In genomic region chr1:219163401-219163954, GRCh38 we compare ENCODE assay signal across 25 cellular contexts. TPM values are rescaled to one million over a fixed set of nuclear protein-coding genes. Genes with fewer than 3 reads are reported as not detected.
DNase-seq lines count a peak whose midpoint lies in the region; ATAC-seq, FAIRE-seq and TF ChIP-seq lines count a peak whose summit lies in the region.
"Had no signal": no experiment of that assay in that cellular context is flagged by ENCODE, and none has a peak within 500 bp of the region (broad histone marks: within the 10 kb centered on the region; RNA-seq: fewer than 3 reads in every experiment).

No MANE protein-coding gene starts in this region.

- no peak overlapping the region for H3K4me3 Mint-ChIP-seq in osteocyte (ENCODE audit: unreplicated experiment)
- H3K4me3 Mint-ChIP-seq: CD14-positive monocyte; CD4-positive, alpha-beta T cell; CD8-positive, alpha-beta memory T cell had no signal

- H4K20me1 ChIP-seq in K562 (replicated peaks; ENCODE audit: control insufficient read depth, insufficient read depth, low read length) (no peaks in the 10 kb centered on the region), HepG2 (ENCODE audit: insufficient read depth, low read length) (no peaks in the 10 kb centered on the region)
- H4K20me1 ChIP-seq: BLaER1 treated with 17β-estradiol and CSF1 and Interleukin-3, amounts not matched to agents 10 nM and 100 nM had no signal

- no peak overlapping the region for H3K27ac ChIP-seq in K562 (ENCODE audit: extremely low read depth, low read depth, low read length)
- no peak overlapping the region for H3K27ac ChIP-seq in HepG2 (ENCODE audit: extremely low read length, insufficient read depth, low read length)
- H3K27ac ChIP-seq: A549; BLaER1 treated with 17β-estradiol and CSF1 and Interleukin-3, amounts not matched to agents 10 nM and 100 nM; GM23248 had no signal

- ATAC-seq in K562 (no peak), HepG2 (no peak), HG02623 (IDR thresholded peaks at IDR 0.05; ENCODE audit: unreplicated experiment) (no peak)
- ATAC-seq: A549, GM12878, HCT116 had no signal

- no peak for TF ChIP-seq EP300 in K562 (IDR thresholded peaks at IDR 0.05; ENCODE audit: low read length)
- no peak for TF ChIP-seq EP300 in HepG2 (IDR thresholded peaks at IDR 0.05; ENCODE audit: low read depth in 2 of 2, low read length in 2 of 2)
- TF ChIP-seq EP300 in HepG2 (CRISPR knock-in tag; IDR thresholded peaks at IDR 0.05; ENCODE audit: borderline replicate concordance): no peak

- FAIRE-seq in K562 (lab: Jason Lieb, UNC) (no peak), HepG2 (lab: Jason Lieb, UNC) (no peak)
- FAIRE-seq: G401.6, GM12878, H1 had no signal

- intact Hi-C loops in K562 (cut with micrococcal nuclease) (no loop called here), HepG2 (cut with micrococcal nuclease; ENCODE audit: unreplicated experiment) (no loop called here)

- H3K9ac ChIP-seq in K562 (ENCODE audit: insufficient read depth in 1 of 2, low read depth in 2 of 2, low read length in 2 of 2) (no peak overlapping the region), HepG2 (ENCODE audit: insufficient read depth, low read depth, low read length) (no peak overlapping the region)
- H3K9ac ChIP-seq: BLaER1 treated with 17β-estradiol and CSF1 and Interleukin-3, amounts not matched to agents 10 nM and 100 nM; GM23248 had no signal

- WGBS in K562 (ENCODE audit: insufficient coverage, low coverage, missing lambda C conversion rate): 30% methylated on average over 4 of the region's 4 CpGs
- WGBS in HepG2 (ENCODE audit: low lambda C conversion rate): 30% methylated on average over 4 of the region's 4 CpGs

- H3K27me3 ChIP-seq in HAP-1 (ENCODE audit: low read depth) (no peaks in the 10 kb centered on the region), K562 (ENCODE audit: control insufficient read depth in 2 of 2, insufficient read depth in 2 of 2, low read length in 2 of 2) (no peaks in the 10 kb centered on the region), HepG2 (ENCODE audit: control insufficient read depth in 1 of 2, insufficient read depth in 2 of 2, low read length in 2 of 2) (no peaks in the 10 kb centered on the region)
- H3K27me3 ChIP-seq: BLaER1 treated with 17β-estradiol and CSF1 and Interleukin-3, amounts not matched to agents 10 nM and 100 nM had no signal

- H3K4me3 ChIP-seq in HAP-1: no peak overlapping the region
- no peak overlapping the region for H3K4me3 ChIP-seq in K562
- no peak overlapping the region for H3K4me3 ChIP-seq in fibroblast of the aortic adventitia (ENCODE audit: low read depth, low read length)
- no peak overlapping the region for H3K4me3 ChIP-seq in HepG2 (replicated peaks in 1 of 3; ENCODE audit: insufficient read depth in 1 of 3, low read depth in 2 of 3, low read length in 3 of 3)
- H3K4me3 ChIP-seq: A549; BLaER1 treated with 17β-estradiol and CSF1 and Interleukin-3, amounts not matched to agents 10 nM and 100 nM; GM12878; GM23248 had no signal

- BruUV-seq in K562 (replicated peaks; lab: Mats Ljungman, UMichigan) (no TSS peak), HepG2 (replicated peaks; lab: Mats Ljungman, UMichigan) (no TSS peak)

- H3K9me1 ChIP-seq in K562 (ENCODE audit: control insufficient read depth, insufficient read depth, low read length): no peaks in the 10 kb centered on the region

- no peak for TF ChIP-seq POLR2A in K562 (conservative IDR thresholded peaks at IDR 0.05)
- no peak for TF ChIP-seq POLR2A in HepG2 (IDR thresholded peaks at IDR 0.05; ENCODE audit: insufficient read depth in 1 of 2, low read depth in 2 of 2, low read length in 2 of 2)

- H3K27me3 Mint-ChIP-seq in osteocyte (ENCODE audit: unreplicated experiment): no peaks in the 10 kb centered on the region

- H3K36me3 Mint-ChIP-seq in osteocyte (ENCODE audit: unreplicated experiment): no peaks in the 10 kb centered on the region
- H3K36me3 Mint-ChIP-seq: CD14-positive monocyte had no signal

- no peak overlapping the region for H3K4me2 ChIP-seq in K562 (ENCODE audit: insufficient read depth, low read length)
- H3K4me2 ChIP-seq in HepG2 (ENCODE audit: low read depth, low read length): no peak overlapping the region
- H3K4me2 ChIP-seq: A549; BLaER1 treated with 17β-estradiol and CSF1 and Interleukin-3, amounts not matched to agents 10 nM and 100 nM had no signal

- H3K27ac Mint-ChIP-seq in osteocyte (ENCODE audit: unreplicated experiment): no peak overlapping the region
- H3K27ac Mint-ChIP-seq: CD14-positive monocyte; CD4-positive, alpha-beta T cell; CD8-positive, alpha-beta memory T cell had no signal

- H3K4me1 Mint-ChIP-seq in osteocyte (ENCODE audit: unreplicated experiment): peaks cover 17% of the 10 kb centered on the region
- H3K4me1 Mint-ChIP-seq: CD14-positive monocyte; CD8-positive, alpha-beta memory T cell had no signal

- peaks cover 21% of the 10 kb centered on the region for H3K4me1 ChIP-seq in HAP-1
- H3K4me1 ChIP-seq in K562 (replicated peaks in 1 of 2; ENCODE audit: control insufficient read depth in 2 of 2, insufficient read depth in 2 of 2, low read length in 2 of 2): no peaks in the 10 kb centered on the region
- H3K4me1 ChIP-seq in HepG2 (ENCODE audit: insufficient read depth, low read length): no peaks in the 10 kb centered on the region
- H3K4me1 ChIP-seq: BE2C; BLaER1 treated with 17β-estradiol and CSF1 and Interleukin-3, amounts not matched to agents 10 nM and 100 nM had no signal

- peak overlapping the region; percentile 37; the same call in 1 of the 2 replicates for H2AFZ ChIP-seq in K562 (ENCODE audit: low read depth, low read length)
- no peak overlapping the region for H2AFZ ChIP-seq in HepG2 (ENCODE audit: low read length)
- H2AFZ ChIP-seq: GM23248 had no signal

- TF ChIP-seq RAD21 in K562 (CRISPR knock-in tag; conservative IDR thresholded peaks at IDR 0.05 in 1 of 2, IDR thresholded peaks at IDR 0.05 in 1 of 2) (no peak), HepG2 (CRISPR knock-in tag; IDR thresholded peaks at IDR 0.05) (no peak)

- in situ Hi-C loops in HAP-1 (cut with MboI; ENCODE audit: low sequenced_read_pairs): no loop called here
- in situ Hi-C loops in K562 (cut with MboI): no loop called here
- in situ Hi-C loops in HepG2 (cut with HindIII; ENCODE audit: extremely low pct_ligation_motif_present, low pct_unique_long_range_greater_than_20kb): no loop called here

- peak; percentile 46 to 91 for DNase-seq in HAP-1 (ENCODE audit: low spot score in 2 of 2)
- DNase-seq in K562 (ENCODE audit: extremely low read depth in 1 of 4, low spot score in 3 of 4): no peak
- DNase-seq in fibroblast of the aortic adventitia (ENCODE audit: low read depth): peak; percentile 36
- DNase-seq in HepG2 (ENCODE audit: low spot score): no peak
- DNase-seq in osteocyte (ENCODE audit: extremely low spot score, unreplicated experiment): no peak
- DNase-seq in activated effector memory CD4-positive, alpha-beta T cell treated with Interleukin-2 at 50 U/mL for 16 hours: no peak
- DNase-seq: 8988T; ACHN; AML-193; BE2C; Calu3; CD4-positive, alpha-beta T cell; CD8-positive, alpha-beta memory T cell; DMS153; DND-41; GM23248; H7 had no signal

- H3K9me3 ChIP-seq in HAP-1: no peaks in the 10 kb centered on the region
- no peaks in the 10 kb centered on the region for H3K9me3 ChIP-seq in K562 (replicated peaks; ENCODE audit: control insufficient read depth, insufficient read depth, low read depth, low read length)
- no peaks in the 10 kb centered on the region for H3K9me3 ChIP-seq in HepG2 (ENCODE audit: low read length)
- H3K9me3 ChIP-seq: A549; BE2C; BLaER1 treated with 17β-estradiol and CSF1 and Interleukin-3, amounts not matched to agents 10 nM and 100 nM had no signal

- TF ChIP-seq CTCF in K562 (IDR thresholded peaks at IDR 0.05 in 2 of 3, conservative IDR thresholded peaks at IDR 0.05 in 1 of 3; ENCODE audit: insufficient read depth in 2 of 3, low read depth in 1 of 3, low read length in 3 of 3) (no peak), fibroblast of the aortic adventitia (IDR thresholded peaks at IDR 0.05; ENCODE audit: insufficient read depth, low read length) (no peak), HepG2 (CRISPR knock-in tag; IDR thresholded peaks at IDR 0.05) (no peak), osteocyte (IDR thresholded peaks at IDR 0.05) (no peak)

- POLR2A ChIA-PET in K562 (lab: Yijun Ruan, JAX) (interaction anchor here (1.1 kb wide), 1 partner anchor 10 kb away, joined by 4 read pairs; no protein-coding TSS in a partner anchor), HepG2 (lab: Yijun Ruan, JAX) (no interaction called here)

- no peaks in the 10 kb centered on the region for H3K9me3 Mint-ChIP-seq in osteocyte (ENCODE audit: unreplicated experiment)
- H3K9me3 Mint-ChIP-seq: CD4-positive, alpha-beta T cell had no signal

- H3K36me3 ChIP-seq in HAP-1 (replicated peaks) (no peaks in the 10 kb centered on the region), K562 (ENCODE audit: control insufficient read depth, insufficient read depth, low read length) (no peaks in the 10 kb centered on the region), HepG2 (replicated peaks in 1 of 2; ENCODE audit: control insufficient read depth in 1 of 2, insufficient read depth in 2 of 2, low read length in 2 of 2) (no peaks in the 10 kb centered on the region)
- H3K36me3 ChIP-seq: BE2C; BLaER1 treated with 17β-estradiol and CSF1 and Interleukin-3, amounts not matched to agents 10 nM and 100 nM had no signal

- CTCF ChIA-PET in K562 (lab: Yijun Ruan, JAX; ENCODE audit: low intra/inter-chr PET ratio): no interaction called here
- CTCF ChIA-PET in HepG2 (lab: Yijun Ruan, JAX; ENCODE audit: low intra/inter-chr PET ratio, low total read pairs): no interaction called here

- H3K79me2 ChIP-seq in K562 (ENCODE audit: control insufficient read depth, insufficient read depth, low read length) (no peaks in the 10 kb centered on the region), HepG2 (ENCODE audit: insufficient read depth, low read length) (no peaks in the 10 kb centered on the region)

RNA-seq across cellular contexts. Expression of gene LYPLAL1, which starts 10.2 kb away (rescaled TPM):
- total RNA-seq in K562 (2011; cell fraction: chromatin; rRNA removed; ENCODE audit: low replicate concordance): 26.5 and 119 TPM in 2 replicates
- total RNA-seq in K562 (2011; cell fraction: nucleolus; rRNA removed): 14.7 and 21.1 TPM in 2 replicates
- 31.2 and 48.0 TPM in 2 replicates for total RNA-seq in K562 (2011; cell fraction: nucleoplasm; rRNA removed)
- total RNA-seq in K562 (2014; rRNA removed) (14.9 and 20.2 TPM in 2 replicates), K562 (2014; rRNA removed; fragmentation: Illumina TruSeq; extraction: Trizol) (62.9 and 71.5 TPM in 2 replicates), K562 (2015; rRNA removed; fragmentation: Illumina TruSeq; extraction: Trizol) (32.1 and 33.0 TPM in 2 replicates), K562 (2021) (46.3 and 51.3 TPM in 2 replicates), fibroblast of the aortic adventitia (ENCODE audit: low replicate concordance) (15.4 and 40.6 TPM in 2 replicates), HepG2 (2016; rRNA removed; fragmentation: Illumina TruSeq; extraction: Trizol) (29.1 and 31.6 TPM in 2 replicates), osteocyte (16.0 and 16.9 TPM in 2 replicates)
- polyA plus RNA-seq in K562 (2011; rRNA removed) (49.7 and 69.3 TPM in 2 replicates), K562 (2014; fragmentation: Illumina TruSeq; extraction: Trizol) (33.5 and 35.9 TPM in 2 replicates), K562 (2014; fragmentation: Nextera tagmentation; extraction: Ambion mirVana) (100 to 1,000 TPM; 127 to 179 TPM), K562 (2014; rRNA removed) (44.1 and 49.0 TPM in 2 replicates), HepG2 (2011; rRNA removed) (15.2 and 17.0 TPM in 2 replicates)
- polyA plus RNA-seq in K562 (2011; cell fraction: cytosol; rRNA removed): 5.4 and 9.4 TPM in 2 replicates
- polyA plus RNA-seq in K562 (2011; cell fraction: nucleus; rRNA removed): 21.9 and 36.9 TPM in 2 replicates
- 33.2 and 65.1 TPM in 2 replicates for polyA plus RNA-seq in K562 (2012)
- polyA minus RNA-seq in K562 (2011; rRNA and poly(A)+ RNA removed): 46.9 and 49.1 TPM in 2 replicates
- 8.4 and 15.0 TPM in 2 replicates for polyA minus RNA-seq in K562 (2011; cell fraction: cytosol; rRNA and poly(A)+ RNA removed)
- polyA minus RNA-seq in K562 (2011; cell fraction: nucleus; rRNA and poly(A)+ RNA removed): 77.4 and 99.6 TPM in 2 replicates
- 106 and 118 TPM in 2 replicates for total RNA-seq in HepG2 (2016; cell fraction: cytosol; rRNA removed; fragmentation: Illumina TruSeq; extraction: Trizol; ENCODE audit: low read depth)
- 34.1 and 38.8 TPM in 2 replicates for total RNA-seq in HepG2 (2016; cell fraction: insoluble cytoplasmic fraction; rRNA removed; fragmentation: Illumina TruSeq; extraction: Trizol)
- total RNA-seq in HepG2 (2016; cell fraction: membrane; rRNA removed; fragmentation: Illumina TruSeq; extraction: Trizol): 39.0 and 45.7 TPM in 2 replicates
- total RNA-seq in HepG2 (2016; cell fraction: nucleus; rRNA removed; fragmentation: Illumina TruSeq; extraction: Trizol): 29.4 and 33.0 TPM in 2 replicates
- 3.0 and 4.8 TPM in 2 replicates for polyA plus RNA-seq in HepG2 (2011; cell fraction: cytosol; rRNA removed)
- polyA plus RNA-seq in HepG2 (2011; cell fraction: nucleus; rRNA removed): 10.8 and 11.8 TPM in 2 replicates
- polyA plus RNA-seq in HepG2 (2012): 16.4 and 30.2 TPM in 2 replicates
- 3.7 and 3.8 TPM in 2 replicates for polyA plus RNA-seq in HepG2 (2016; cell fraction: cytosol; fragmentation: Illumina TruSeq; extraction: Trizol; ENCODE audit: low read depth)
- polyA plus RNA-seq in HepG2 (2016; cell fraction: insoluble cytoplasmic fraction; fragmentation: Illumina TruSeq; extraction: Trizol; ENCODE audit: low read depth): 29.2 and 32.0 TPM in 2 replicates
- polyA plus RNA-seq in HepG2 (2016; cell fraction: membrane; fragmentation: Illumina TruSeq; extraction: Trizol; ENCODE audit: low read depth): 6.1 and 7.5 TPM in 2 replicates
- polyA plus RNA-seq in HepG2 (2016; cell fraction: nucleus; fragmentation: Illumina TruSeq; extraction: Trizol; ENCODE audit: insufficient read depth, low read depth): 29.2 and 29.7 TPM in 2 replicates
- polyA minus RNA-seq in HepG2 (2011; rRNA and poly(A)+ RNA removed; ENCODE audit: low replicate concordance): 2.5 and 6.1 TPM in 2 replicates
- 10.2 and 17.9 TPM in 2 replicates for polyA minus RNA-seq in HepG2 (2011; cell fraction: cytosol; rRNA and poly(A)+ RNA removed)
- 88.0 and 131 TPM in 2 replicates for polyA minus RNA-seq in HepG2 (2011; cell fraction: nucleus; rRNA and poly(A)+ RNA removed)

Comparison
In these comparisons a context has a peak if more than half of its experiments do, and no peak if none do; other contexts are left out.
1. DNase-seq: peak in HAP-1 (2 of 2) and fibroblast of the aortic adventitia (single experiment); none in K562 (0 of 4), HepG2 (single experiment), osteocyte (single experiment) and activated effector memory CD4-positive, alpha-beta T cell treated with Interleukin-2 at 50 U/mL for 16 hours (single experiment).